Comparison of ENCODE assay signal across 25 cellular contexts in genomic region chr5:156200938-156201792, GRCh38.
DNase-seq lines count a peak whose midpoint lies in the region; ATAC-seq and TF ChIP-seq lines count a peak whose summit lies in the region.
"Had no signal": no experiment of that assay in that cellular context is flagged by ENCODE, and none has a peak within 500 bp of the region (broad histone marks: within the 10 kb centered on the region; RNA-seq: fewer than 3 reads in every experiment).

No MANE protein-coding gene starts in this region.

- ATAC-seq in RWPE2 (ENCODE audit: low read depth) (no peak), HG02973 (IDR thresholded peaks at IDR 0.05; ENCODE audit: unreplicated experiment) (no peak), GM19455 (IDR thresholded peaks at IDR 0.05; ENCODE audit: unreplicated experiment) (no peak)

- H3K36me3 ChIP-seq in ACC112 (ENCODE audit: insufficient read depth, low read length), result no peaks in the 10 kb centered on the region
- no peaks in the 10 kb centered on the region for H3K36me3 ChIP-seq in RWPE2 (ENCODE audit: low read depth)
- no peaks in the 10 kb centered on the region for H3K36me3 ChIP-seq in MM.1S (replicated peaks; ENCODE audit: insufficient read depth, low read length)
- H3K36me3 ChIP-seq: BE2C had no signal

- no peaks in the 10 kb centered on the region for H3K27me3 ChIP-seq in ACC112 (ENCODE audit: insufficient read depth, low read length)
- no peaks in the 10 kb centered on the region for H3K27me3 ChIP-seq in RWPE2 (ENCODE audit: insufficient read depth, poor library complexity, severe bottlenecking)
- H3K27me3 ChIP-seq in MM.1S (replicated peaks; ENCODE audit: insufficient read depth, low read length), result no peaks in the 10 kb centered on the region
- H3K27me3 ChIP-seq: BE2C had no signal

- H3K27me3 Mint-ChIP-seq in osteocyte (ENCODE audit: unreplicated experiment), result no peaks in the 10 kb centered on the region
- H3K27me3 Mint-ChIP-seq: CD4-positive, CD25-positive, alpha-beta regulatory T cell had no signal

- H2AFZ ChIP-seq in ACC112 (ENCODE audit: low read length, unreplicated experiment) (peak overlapping the region; percentile 91), MM.1S (ENCODE audit: low read length) (no peak overlapping the region)

- H3K36me3 Mint-ChIP-seq in osteocyte (ENCODE audit: unreplicated experiment), result no peaks in the 10 kb centered on the region
- H3K36me3 Mint-ChIP-seq: CD4-positive, CD25-positive, alpha-beta regulatory T cell had no signal

- H3K9me3 Mint-ChIP-seq in osteocyte (ENCODE audit: unreplicated experiment), result no peaks in the 10 kb centered on the region
- H3K9me3 Mint-ChIP-seq: H9 had no signal

- peak overlapping the region; percentile 72 for H3K27ac Mint-ChIP-seq in osteocyte (ENCODE audit: unreplicated experiment)
- H3K27ac Mint-ChIP-seq: CD4-positive, CD25-positive, alpha-beta regulatory T cell; HFFc6 had no signal

- H3F3A ChIP-seq in MM.1S (ENCODE audit: insufficient read depth, low read length), result no peaks in the 10 kb centered on the region

- H3K4me1 Mint-ChIP-seq in osteocyte (ENCODE audit: unreplicated experiment), result peaks cover 26% of the 10 kb centered on the region

- H3K4me2 ChIP-seq in MM.1S (ENCODE audit: low read depth, low read length), result no peak overlapping the region
- H3K4me2 ChIP-seq: KMS-11 had no signal

- DNase-seq in RWPE2 (ENCODE audit: low spot score) (no peak), fibroblast of mammary gland (ENCODE audit: low read depth) (peak; percentile 25), osteocyte (ENCODE audit: extremely low spot score, unreplicated experiment) (no peak), MM.1S (no peak), HPDE6-E6E7 (ENCODE audit: extremely low spot score) (no peak)
- DNase-seq: BE2C; CD4-positive, CD25-positive, alpha-beta regulatory T cell; DMS79; H9; HFFc6; MV-4-11; NCI-H1694; NCI-H2081; NCI-H2171; NCI-H345; NCI-H524; NCI-H774; NK-92 treated with Interleukin-12 subunit alpha and Interleukin-12 subunit beta, amount 100 ng/mL, for 24 hours; SIG-M5 had no signal

- peak overlapping the region; percentile 39 for H3K4me3 Mint-ChIP-seq in osteocyte (ENCODE audit: unreplicated experiment)
- H3K4me3 Mint-ChIP-seq: CD4-positive, CD25-positive, alpha-beta regulatory T cell; H9; HFFc6 had no signal

- H3K27ac ChIP-seq in ACC112 (ENCODE audit: low read depth, low read length) (peak overlapping the region; percentile 71), RWPE2 (ENCODE audit: poor library complexity, severe bottlenecking) (peak overlapping the region; percentile 10), MM.1S (ENCODE audit: low read length) (no peak overlapping the region)
- H3K27ac ChIP-seq: HL-60, KMS-11, RWPE1 had no signal

- no peak overlapping the region for H3K9ac ChIP-seq in MM.1S (ENCODE audit: low read length)
- H3K9ac ChIP-seq: KMS-11 had no signal

- H3K4me3 ChIP-seq in ACC112 (ENCODE audit: low read depth, low read length) (peak overlapping the region; percentile 25), RWPE2 (ENCODE audit: severe bottlenecking) (no peak overlapping the region), fibroblast of mammary gland (ENCODE audit: control insufficient read depth, low read depth, low read length) (no peak overlapping the region), MM.1S (ENCODE audit: low read length) (no peak overlapping the region)

- H4K20me1 ChIP-seq in MM.1S (ENCODE audit: insufficient read depth, low read length), result no peaks in the 10 kb centered on the region

- H3K9me3 ChIP-seq in RWPE2 (ENCODE audit: severe bottlenecking), result peaks cover 3% of the 10 kb centered on the region
- no peaks in the 10 kb centered on the region for H3K9me3 ChIP-seq in MM.1S (replicated peaks; ENCODE audit: insufficient read depth, low read length)
- H3K9me3 ChIP-seq: BE2C had no signal

- no peaks in the 10 kb centered on the region for H3K9me2 ChIP-seq in MM.1S (replicated peaks; ENCODE audit: insufficient read depth, low read length)

- TF ChIP-seq CTCF in RWPE2 (IDR thresholded peaks at IDR 0.05; ENCODE audit: poor library complexity, severe bottlenecking) (no peak), fibroblast of mammary gland (conservative IDR thresholded peaks at IDR 0.05; ENCODE audit: control insufficient read depth, insufficient read depth, low read depth, low read length) (no peak), osteocyte (IDR thresholded peaks at IDR 0.05) (no peak), MM.1S (IDR thresholded peaks at IDR 0.05; ENCODE audit: low read length) (no peak)

- H3K4me1 ChIP-seq in ACC112 (ENCODE audit: control insufficient read depth, insufficient read depth, low read length, unreplicated experiment) (peaks cover 28% of the 10 kb centered on the region), RWPE2 (ENCODE audit: insufficient read depth, poor library complexity, severe bottlenecking) (no peaks in the 10 kb centered on the region), MM.1S (ENCODE audit: low read length) (no peaks in the 10 kb centered on the region)
- H3K4me1 ChIP-seq: BE2C had no signal

- H3K79me2 ChIP-seq in ACC112 (ENCODE audit: control insufficient read depth, insufficient read depth, low read length, unreplicated experiment), result no peaks in the 10 kb centered on the region
- no peaks in the 10 kb centered on the region for H3K79me2 ChIP-seq in MM.1S (ENCODE audit: low read length)
